Comparison of ENCODE assay signal across 8 cellular contexts in the genomic region with DNA sequence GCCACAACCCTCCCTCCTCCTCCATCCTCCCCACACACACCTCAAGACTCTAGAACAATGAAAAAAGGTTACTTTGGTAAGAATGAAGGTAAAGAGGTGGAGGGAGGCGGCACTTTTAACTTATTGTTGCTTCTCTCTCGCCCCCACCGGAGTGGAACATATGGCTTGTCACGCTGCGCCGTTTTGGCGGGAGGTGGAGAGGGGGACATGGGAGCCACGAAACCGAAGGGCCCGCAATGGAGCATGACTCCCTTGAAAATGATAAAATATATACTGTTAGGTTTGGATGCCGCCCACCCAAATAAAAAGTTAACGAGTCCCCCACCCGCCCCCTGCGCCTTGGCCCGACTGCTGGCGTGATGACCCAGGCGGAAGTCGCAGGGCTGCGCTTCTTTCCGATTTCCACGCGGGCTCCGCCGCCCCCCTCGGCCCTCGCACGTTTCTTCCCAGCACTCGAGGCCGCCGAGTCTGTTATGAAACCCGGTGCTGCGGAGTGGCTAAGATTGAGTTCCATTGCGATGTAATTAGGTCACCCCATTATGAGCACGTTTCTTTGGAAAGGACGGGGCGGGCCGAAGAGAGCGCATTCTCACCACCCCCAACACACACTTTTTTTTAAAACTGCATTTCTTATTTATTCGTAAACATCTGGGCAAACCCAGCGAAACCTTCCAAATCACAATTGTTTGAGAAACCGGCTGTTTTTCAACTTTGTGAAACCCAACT. TPM values are rescaled to one million over a fixed set of nuclear protein-coding genes. Genes with fewer than 3 reads are reported as not detected.
DNase-seq lines count a peak whose midpoint lies in the region; ATAC-seq and TF ChIP-seq lines count a peak whose summit lies in the region.

No MANE protein-coding gene starts in this region.

- H3K27ac Mint-ChIP-seq in endodermal cell = peak overlapping the region; percentile 100

- H3K9me3 ChIP-seq in endodermal cell (ENCODE audit: control insufficient read depth, low read length) (no peaks in the 10 kb centered on the region), mucosa of descending colon (no peaks in the 10 kb centered on the region)

- peak overlapping the region; percentile 96 for H3K9ac ChIP-seq in endodermal cell (ENCODE audit: extremely low read depth, low read length, poor library complexity, severe bottlenecking)

- peak; percentile 12 for ATAC-seq in mucosa of descending colon
- ATAC-seq in HG03039 (IDR thresholded peaks at IDR 0.05; ENCODE audit: unreplicated experiment) = no peak

- intact Hi-C loops in mucosa of descending colon (cut with DNase I, micrococcal nuclease) = loop anchor here in 1 of 2 donors (5.0 to 10.0 kb wide), 2 partner anchors 399 to 547 kb away; no protein-coding TSS in a partner anchor

- peak; percentile 91 for DNase-seq in GM04503 (ENCODE audit: low read depth)
- peak; percentile 68 for DNase-seq in NAMALWA (ENCODE audit: low spot score)
- DNase-seq in activated CD8-positive, alpha-beta memory T cell treated with anti-CD3 and anti-CD28 coated beads for 48 hours (ENCODE audit: low read depth in 2 of 3, low spot score in 2 of 3) = peak in 2 of 3 experiments; percentile 67 to 72
- peak; percentile 81 for DNase-seq in endodermal cell
- peak; percentile 83 to 92 (median 88) for DNase-seq in mucosa of descending colon
- DNase-seq in stimulated activated CD8-positive, alpha-beta memory T cell treated with anti-CD3 and anti-CD28 coated beads, Interleukin-7, amount 100 ng/mL, for 1 hour (ENCODE audit: low read depth in 2 of 2) = peak; percentile 73 to 75
- no peak for DNase-seq in SKM-1 treated with dmso at 0.1 percent for 144 hours (lab: John Stamatoyannopoulos, UW; ENCODE audit: unreplicated experiment)

- H3K4me1 Mint-ChIP-seq in endodermal cell = peaks cover 31% of the 10 kb centered on the region

- H3K4me1 ChIP-seq in endodermal cell (ENCODE audit: control insufficient read depth, insufficient read depth, low read length) (peaks cover 5% of the 10 kb centered on the region), mucosa of descending colon (ENCODE audit: low read depth) (peaks cover 10% of the 10 kb centered on the region)

- WGBS in endodermal cell (ENCODE audit: insufficient coverage in 1 of 2, insufficient read length in 1 of 2), 2 experiments = 1 to 3% methylated on average over 24 to 41 of the region's 41 CpGs

- no peaks in the 10 kb centered on the region for H3K27me3 ChIP-seq in endodermal cell (ENCODE audit: control insufficient read depth, insufficient read depth, low read length, poor library complexity, severe bottlenecking)

- H3K27me3 Mint-ChIP-seq in endodermal cell (ENCODE audit: insufficient read depth) = no peaks in the 10 kb centered on the region

- H3K9me3 Mint-ChIP-seq in endodermal cell = peaks cover 5% of the 10 kb centered on the region

- H3K36me3 ChIP-seq in endodermal cell (ENCODE audit: control insufficient read depth, insufficient read depth, low read length) = peaks cover 12% of the 10 kb centered on the region
- no peaks in the 10 kb centered on the region for H3K36me3 ChIP-seq in mucosa of descending colon (ENCODE audit: low read depth)

- TF ChIP-seq CTCF in endodermal cell (conservative IDR thresholded peaks at IDR 0.05) (no peak), mucosa of descending colon (IDR thresholded peaks at IDR 0.05) (no peak)

- H3K36me3 Mint-ChIP-seq in endodermal cell (ENCODE audit: low read depth) = peaks cover 17% of the 10 kb centered on the region

- peak overlapping the region; percentile 94 for H3K4me3 ChIP-seq in endodermal cell (ENCODE audit: low read length)
- H3K4me3 ChIP-seq in mucosa of descending colon = peak overlapping the region; percentile 76

- H3K4me3 Mint-ChIP-seq in endodermal cell = peak overlapping the region; percentile 100

- peak overlapping the region; percentile 99 for H3K27ac ChIP-seq in endodermal cell (ENCODE audit: low read depth, low read length)

RNA-seq across cellular contexts. Expression of a gene that starts 1.4 kb away (rescaled TPM):
- 10 to 100 TPM; 99.4 to 99.6 TPM for total RNA-seq in endodermal cell
- 215 TPM for polyA plus RNA-seq in endodermal cell (2013, experiment 1 of 2)
- polyA plus RNA-seq in endodermal cell (2013, experiment 2 of 2) = 172 TPM
- 100 to 1,000 TPM in 2 of 3 donors, 10 to 100 TPM in 1; 79.8 to 472 (median 103) TPM for total RNA-seq in mucosa of descending colon
